18 cellular contexts compared by ENCODE assay signal in the genomic region with DNA sequence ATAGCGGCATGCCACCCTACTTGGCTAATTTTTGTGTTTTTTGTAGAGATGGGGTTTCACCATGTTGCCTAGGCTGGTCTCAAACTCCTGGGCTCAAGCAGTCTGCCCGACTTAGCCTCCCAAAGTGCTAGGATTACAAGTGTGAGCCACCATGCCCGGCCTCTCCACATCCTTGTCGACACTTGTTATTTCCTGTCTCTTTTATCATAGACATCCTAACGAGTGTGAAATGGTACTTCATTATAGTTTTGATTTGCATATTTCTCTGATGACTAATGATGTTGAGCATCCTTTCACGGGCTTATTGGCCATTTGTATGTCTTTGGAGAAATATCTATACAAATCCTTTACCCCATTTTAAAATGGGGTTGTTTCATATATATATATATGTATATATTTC.
"Had no signal": no experiment of that assay in that cellular context is flagged by ENCODE, and none has a peak within 500 bp of the region (broad histone marks: within the 10 kb centered on the region; RNA-seq: fewer than 3 reads in every experiment).

No MANE protein-coding gene starts in this region.

- H3K4me3 Mint-ChIP-seq: activated naive CD4-positive, alpha-beta T cell treated with anti-CD3 and anti-CD28 coated beads, Interleukin-2, amount 10 ng/mL, durations not matched to agents 7 days and 5 days; naive thymus-derived CD4-positive, alpha-beta T cell had no signal

- H3K4me1 ChIP-seq: esophagus squamous epithelium, left lung, upper lobe of right lung had no signal

- DNase-seq: activated naive CD4-positive, alpha-beta T cell treated with anti-CD3 and anti-CD28 coated beads, Interleukin-2, amount 10 ng/mL, durations not matched to agents 7 days and 5 days; amygdala; body of pancreas; central memory CD4-positive, alpha-beta T cell; effector CD4-positive, alpha-beta T cell; esophagus squamous epithelium; hippocampal formation; kidney; left lung; mammary epithelial cell; mucosa of descending colon; naive thymus-derived CD4-positive, alpha-beta T cell; T1000; upper lobe of right lung had no signal

- H3K4me3 ChIP-seq: body of pancreas, coronary artery, esophagus squamous epithelium, left lung, mucosa of descending colon, SK-N-MC, thoracic aorta, upper lobe of right lung had no signal

- H3K27ac Mint-ChIP-seq: activated naive CD4-positive, alpha-beta T cell treated with anti-CD3 and anti-CD28 coated beads, Interleukin-2, amount 10 ng/mL, durations not matched to agents 7 days and 5 days had no signal

- H3K27ac ChIP-seq: coronary artery, esophagus squamous epithelium, left lung, neutrophil, thoracic aorta, upper lobe of right lung had no signal

- H3K27me3 ChIP-seq: body of pancreas, esophagus squamous epithelium, left lung, neutrophil, upper lobe of right lung had no signal

- H3K9me3 Mint-ChIP-seq: activated naive CD4-positive, alpha-beta T cell treated with anti-CD3 and anti-CD28 coated beads, Interleukin-2, amount 10 ng/mL, durations not matched to agents 7 days and 5 days; naive thymus-derived CD4-positive, alpha-beta T cell had no signal

- H3K4me1 Mint-ChIP-seq: activated naive CD4-positive, alpha-beta T cell treated with anti-CD3 and anti-CD28 coated beads, Interleukin-2, amount 10 ng/mL, durations not matched to agents 7 days and 5 days had no signal

- H3K9me3 ChIP-seq: body of pancreas, esophagus squamous epithelium, left lung, mucosa of descending colon, neutrophil, thoracic aorta, upper lobe of right lung had no signal

- ATAC-seq: body of pancreas; left lung; mucosa of descending colon; naive thymus-derived CD4-positive, alpha-beta T cell; upper lobe of right lung had no signal

- H3K27me3 Mint-ChIP-seq: activated naive CD4-positive, alpha-beta T cell treated with anti-CD3 and anti-CD28 coated beads, Interleukin-2, amount 10 ng/mL, durations not matched to agents 7 days and 5 days; naive thymus-derived CD4-positive, alpha-beta T cell had no signal
